ENCODE assay signal across 8 cellular contexts in genomic region chr16:20763461-20764232, GRCh38. TPM values are rescaled to one million over a fixed set of nuclear protein-coding genes. Genes with fewer than 3 reads are reported as not detected.
DNase-seq lines count a peak whose midpoint lies in the region; ATAC-seq lines count a peak whose summit lies in the region.

A gene with protein sequence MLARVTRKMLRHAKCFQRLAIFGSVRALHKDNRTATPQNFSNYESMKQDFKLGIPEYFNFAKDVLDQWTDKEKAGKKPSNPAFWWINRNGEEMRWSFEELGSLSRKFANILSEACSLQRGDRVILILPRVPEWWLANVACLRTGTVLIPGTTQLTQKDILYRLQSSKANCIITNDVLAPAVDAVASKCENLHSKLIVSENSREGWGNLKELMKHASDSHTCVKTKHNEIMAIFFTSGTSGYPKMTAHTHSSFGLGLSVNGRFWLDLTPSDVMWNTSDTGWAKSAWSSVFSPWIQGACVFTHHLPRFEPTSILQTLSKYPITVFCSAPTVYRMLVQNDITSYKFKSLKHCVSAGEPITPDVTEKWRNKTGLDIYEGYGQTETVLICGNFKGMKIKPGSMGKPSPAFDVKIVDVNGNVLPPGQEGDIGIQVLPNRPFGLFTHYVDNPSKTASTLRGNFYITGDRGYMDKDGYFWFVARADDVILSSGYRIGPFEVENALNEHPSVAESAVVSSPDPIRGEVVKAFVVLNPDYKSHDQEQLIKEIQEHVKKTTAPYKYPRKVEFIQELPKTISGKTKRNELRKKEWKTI (plus strand): TSS chr16:20764014. CDS start chr16:20770035, 6,021 bp downstream.

- H3K4me1 Mint-ChIP-seq in naive thymus-derived CD4-positive, alpha-beta T cell = peaks cover 7 to 46% (median 31%) of the 10 kb centered on the region in 7 donors

- POLR2A ChIA-PET in naive thymus-derived CD4-positive, alpha-beta T cell (lab: Charles Lee) = interaction anchor here (0.9 to 2.0 kb wide), 3 partner anchors 9 to 22 kb away, joined by 3 to 19 read pairs (median 4); partner anchors contain the start of gene THUMPD1

- H3K9me3 Mint-ChIP-seq in naive thymus-derived CD4-positive, alpha-beta T cell = peaks cover 0 to 30% (median 8%) of the 10 kb centered on the region in 11 donors

- intact Hi-C loops in naive thymus-derived CD4-positive, alpha-beta T cell (cut with micrococcal nuclease) = loop anchor here (1.0 to 2.0 kb wide), 6 partner anchors 22 to 395 kb away; partner anchors contain the start of genes ERI2 (in 2 of the 2), REXO5 (in 2 of the 2), THUMPD1 (in 2 of the 2) and DCUN1D3 (in 1 of the 2)

- H3K9me3 ChIP-seq in esophagus (ENCODE audit: control insufficient read depth in 2 of 2, insufficient read depth in 1 of 2, low read depth in 1 of 2, low read length in 1 of 2) = no peaks in the 10 kb centered on the region
- H3K9me3 ChIP-seq in naive thymus-derived CD4-positive, alpha-beta T cell (ENCODE audit: control insufficient read depth in 2 of 3, low read length in 3 of 3) = no peaks in the 10 kb centered on the region
- H3K9me3 ChIP-seq in subcutaneous abdominal adipose tissue (ENCODE audit: control insufficient read depth in 5 of 5, low read length in 5 of 5) = no peaks in the 10 kb centered on the region

- H3K4me3 ChIP-seq in esophagus (ENCODE audit: low read depth in 1 of 2, low read length in 2 of 2) = peak within 1 kb of the TSS; percentile 38 to 68
- peak within 1 kb of the TSS; percentile 72 for H3K4me3 ChIP-seq in naive thymus-derived CD4-positive, alpha-beta T cell (ENCODE audit: low read length)
- peak within 1 kb of the TSS; percentile 49 to 63 (median 55) for H3K4me3 ChIP-seq in subcutaneous abdominal adipose tissue (ENCODE audit: low read depth in 1 of 5, low read length in 5 of 5)

- CTCF ChIA-PET in naive thymus-derived CD4-positive, alpha-beta T cell (lab: Charles Lee) = interaction anchor here (0.6 kb wide), 1 partner anchor 22 kb away, joined by 3 read pairs; the partner anchor contains the start of gene THUMPD1

- H3K9ac ChIP-seq in subcutaneous abdominal adipose tissue (ENCODE audit: low read length in 5 of 5) = peak within 1 kb of the TSS in 3 of 5 donors; percentile 28 to 33 (median 31)

- 7 to 8% methylated on average over 10 of the region's 10 CpGs for WGBS in esophagus, 2 donors

- H3K4me1 ChIP-seq in esophagus (ENCODE audit: control insufficient read depth in 2 of 2, insufficient read depth in 2 of 2, low read length in 1 of 2) (no peaks in the 10 kb centered on the region), subcutaneous abdominal adipose tissue (ENCODE audit: control insufficient read depth in 5 of 5, insufficient read depth in 5 of 5, low read length in 5 of 5) (peaks cover 0 to 3% (median 3%) of the 10 kb centered on the region in 5 donors)
- H3K4me1 ChIP-seq in naive thymus-derived CD4-positive, alpha-beta T cell (ENCODE audit: control insufficient read depth in 2 of 2, insufficient read depth in 2 of 2, low read length in 2 of 2) = peaks cover 4 to 13% of the 10 kb centered on the region in 2 donors

- H3K27me3 Mint-ChIP-seq in naive thymus-derived CD4-positive, alpha-beta T cell = no peaks in the 10 kb centered on the region

- peak within 1 kb of the TSS; percentile 80 to 97 (median 93) for H3K4me3 Mint-ChIP-seq in naive thymus-derived CD4-positive, alpha-beta T cell

- H3K27me3 ChIP-seq in esophagus (ENCODE audit: control insufficient read depth in 1 of 2, insufficient read depth in 2 of 2, low read length in 2 of 2) (no peaks in the 10 kb centered on the region), subcutaneous abdominal adipose tissue (ENCODE audit: control insufficient read depth in 5 of 5, insufficient read depth in 4 of 5, low read length in 5 of 5) (no peaks in the 10 kb centered on the region)
- no peaks in the 10 kb centered on the region for H3K27me3 ChIP-seq in naive thymus-derived CD4-positive, alpha-beta T cell (ENCODE audit: control insufficient read depth in 2 of 2, insufficient read depth in 2 of 2, low read length in 2 of 2)

- peaks cover 9 to 28% (median 24%) of the 10 kb centered on the region in 5 donors for H3K36me3 Mint-ChIP-seq in naive thymus-derived CD4-positive, alpha-beta T cell

- peak within 1 kb of the TSS; percentile 90 to 96 (median 93) for H3K27ac Mint-ChIP-seq in naive thymus-derived CD4-positive, alpha-beta T cell

- H3K27ac ChIP-seq in esophagus (ENCODE audit: low read depth in 2 of 2, low read length in 1 of 2) (peak within 1 kb of the TSS; percentile 62 to 81), subcutaneous abdominal adipose tissue (ENCODE audit: low read depth, low read length) (peak within 1 kb of the TSS; percentile 15)
- H3K27ac ChIP-seq in naive thymus-derived CD4-positive, alpha-beta T cell (ENCODE audit: low read depth, low read length) = peak within 1 kb of the TSS; percentile 72

- peak; percentile 97 for ATAC-seq in GM18517 (IDR thresholded peaks at IDR 0.05; ENCODE audit: unreplicated experiment)
- ATAC-seq in HG02840 (IDR thresholded peaks at IDR 0.05; ENCODE audit: low FRiP score, unreplicated experiment) = peak; percentile 97
- ATAC-seq in naive thymus-derived CD4-positive, alpha-beta T cell = peak; percentile 99

- DNase-seq in NCI-H524 (lab: John Stamatoyannopoulos, UW) (peak; percentile 72 to 91), NCI-H345 (lab: John Stamatoyannopoulos, UW) (no peak)
- DNase-seq in activated CD8-positive, alpha-beta memory T cell treated with anti-CD3 and anti-CD28 coated beads, Interleukin-2, amount 50 U/mL, for 4 hours = peak; percentile 52
- DNase-seq in naive thymus-derived CD4-positive, alpha-beta T cell = peak in 8 of 9 donors; percentile 51 to 84 (median 79)

- H3K36me3 ChIP-seq in esophagus (ENCODE audit: control insufficient read depth in 2 of 2, insufficient read depth in 2 of 2, low read length in 1 of 2) = no peaks in the 10 kb centered on the region
- H3K36me3 ChIP-seq in naive thymus-derived CD4-positive, alpha-beta T cell (ENCODE audit: control insufficient read depth in 2 of 3, insufficient read depth in 3 of 3, low read length in 3 of 3) = no peaks in the 10 kb centered on the region
- H3K36me3 ChIP-seq in subcutaneous abdominal adipose tissue (ENCODE audit: control insufficient read depth in 5 of 5, insufficient read depth in 5 of 5, low read length in 5 of 5) = no peaks in the 10 kb centered on the region

RNA-seq across cellular contexts. Expression of the gene that starts here (rescaled TPM):
- 1 to 10 TPM; 3.3 to 6.3 TPM for polyA plus RNA-seq in esophagus
- total RNA-seq in naive thymus-derived CD4-positive, alpha-beta T cell = 10 to 100 TPM in 1 of 5 experiments, 1 to 10 TPM in 4; 3.0 to 10.9 (median 7.4) TPM
- 10 to 100 TPM in 1 of 2 donors, 1 to 10 TPM in 1; 9.8 to 10.1 TPM for polyA plus RNA-seq in naive thymus-derived CD4-positive, alpha-beta T cell

Comparison
In these comparisons a context has a peak if more than half of its experiments do, and no peak if none do; other contexts are left out.
1. H3K27ac ChIP-seq: peak in every context shown above with its lines; median percentile 72 in naive thymus-derived CD4-positive, alpha-beta T cell; 72 in esophagus; 15 in subcutaneous abdominal adipose tissue.